Comparison of ENCODE assay signal across 21 cellular contexts in the genomic region with DNA sequence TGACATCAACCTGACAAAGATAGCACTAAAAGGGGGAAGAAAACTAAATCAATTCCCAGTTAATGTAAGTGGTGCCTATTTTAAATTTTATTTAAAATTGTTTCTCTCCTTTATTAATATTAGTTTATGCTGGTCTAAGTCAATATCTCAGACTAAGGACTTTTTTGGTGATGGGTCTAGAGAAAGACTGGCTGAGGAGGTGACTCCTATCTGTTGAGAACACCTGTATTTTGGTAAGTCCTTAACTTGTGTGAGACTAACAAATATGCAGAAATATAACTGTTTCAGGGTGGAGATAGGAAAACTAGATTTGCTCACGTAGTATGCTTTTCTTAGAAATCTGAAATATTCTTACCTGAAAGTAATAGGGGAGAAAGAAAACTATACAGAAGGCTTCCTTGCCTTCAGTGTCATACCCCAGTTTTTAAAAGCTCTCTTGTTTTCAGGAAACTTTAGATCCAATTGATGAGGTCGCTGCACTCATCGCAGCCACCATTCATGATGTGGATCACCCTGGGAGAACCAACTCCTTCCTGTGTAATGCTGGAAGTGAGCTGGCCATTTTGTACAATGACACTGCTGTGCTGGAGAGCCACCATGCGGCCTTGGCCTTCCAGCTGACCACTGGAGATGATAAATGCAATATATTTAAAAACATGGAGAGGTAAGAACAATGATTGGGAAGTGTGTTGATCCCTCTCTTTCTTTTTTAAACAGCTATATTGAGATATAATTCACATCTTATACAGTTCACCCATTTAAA.
DNase-seq lines count a peak whose midpoint lies in the region; ATAC-seq lines count a peak whose summit lies in the region.
"Had no signal": no experiment of that assay in that cellular context is flagged by ENCODE, and none has a peak within 500 bp of the region (broad histone marks: within the 10 kb centered on the region; RNA-seq: fewer than 3 reads in every experiment).

No MANE protein-coding gene starts in this region.

- peaks cover 12% of the 10 kb centered on the region; the same call in 1 of the 2 replicates for H3K36me3 ChIP-seq in GM23248 (ENCODE audit: low read depth)

- H3K4me2 ChIP-seq in GM23248 (ENCODE audit: unreplicated experiment): no peak overlapping the region
- H3K4me2 ChIP-seq: BLaER1 treated with 17β-estradiol and CSF1 and Interleukin-3, amounts not matched to agents 10 nM and 100 nM; SK-N-SH had no signal

- WGBS in GM23248 (ENCODE audit: low coverage in 1 of 2, low lambda C conversion rate in 2 of 2, missing lambda C conversion rate in 2 of 2), 2 experiments: 83 to 90% methylated on average over 4 of the region's 4 CpGs

- peak in 41 of 42 donors; percentile 17 to 85 (median 59) for DNase-seq in head of caudate nucleus
- peak in 32 of 56 donors; percentile 5 to 57 (median 26) for DNase-seq in nucleus accumbens (lab: John Stamatoyannopoulos, UW)
- DNase-seq in GM23248: no peak
- no peak for DNase-seq in NCI-H2107 (lab: John Stamatoyannopoulos, UW)
- DNase-seq: ACHN, H7, Kasumi-1, MM.1S, NCI-H1048, NCI-H1417 treated with DMSO at 0.1 percent for 48 hours, NCI-H187, NCI-H446 treated with DMSO at 0.1 percent for 48 hours, NCI-H748 treated with DMSO at 0.1 percent for 48 hours, SHP77 treated with DMSO at 0.1 percent for 48 hours, SK-N-SH had no signal

- H3K27me3 ChIP-seq in GM23248 (replicated peaks; ENCODE audit: insufficient read depth): no peaks in the 10 kb centered on the region
- H3K27me3 ChIP-seq: BLaER1 treated with 17β-estradiol and CSF1 and Interleukin-3, amounts not matched to agents 10 nM and 100 nM had no signal

- no peaks in the 10 kb centered on the region for H3K9me2 ChIP-seq in GM23248 (ENCODE audit: insufficient read depth)
- H3K9me2 ChIP-seq: SK-N-SH had no signal

- no peaks in the 10 kb centered on the region for H3F3A ChIP-seq in GM23248 (ENCODE audit: insufficient read depth)

- H4K20me1 ChIP-seq in GM23248 (ENCODE audit: insufficient read depth): no peaks in the 10 kb centered on the region
- H4K20me1 ChIP-seq: BLaER1 treated with 17β-estradiol and CSF1 and Interleukin-3, amounts not matched to agents 10 nM and 100 nM had no signal

- H3K4me3 ChIP-seq in GM23248: no peak overlapping the region
- H3K4me3 ChIP-seq: BLaER1 treated with 17β-estradiol and CSF1 and Interleukin-3, amounts not matched to agents 10 nM and 100 nM had no signal

- no peaks in the 10 kb centered on the region for H3K4me1 ChIP-seq in GM23248 (ENCODE audit: insufficient read depth)
- H3K4me1 ChIP-seq: BLaER1 treated with 17β-estradiol and CSF1 and Interleukin-3, amounts not matched to agents 10 nM and 100 nM had no signal

- no peak overlapping the region for H3K9ac ChIP-seq in GM23248
- H3K9ac ChIP-seq: BLaER1 treated with 17β-estradiol and CSF1 and Interleukin-3, amounts not matched to agents 10 nM and 100 nM; SK-N-SH had no signal

- H2AFZ ChIP-seq in GM23248: no peak overlapping the region

- H3K27ac ChIP-seq in angular gyrus (ENCODE audit: low read depth, low read length) (peak overlapping the region; percentile 34), temporal lobe (ENCODE audit: low read depth, low read length) (peak overlapping the region; percentile 47), GM23248 (no peak overlapping the region)
- H3K27ac ChIP-seq: BLaER1 treated with 17β-estradiol and CSF1 and Interleukin-3, amounts not matched to agents 10 nM and 100 nM; RWPE1 had no signal

- no peaks in the 10 kb centered on the region for H3K79me2 ChIP-seq in GM23248 (ENCODE audit: insufficient read depth)

- in situ Hi-C loops in GM23248 (cut with MboI): no loop called here

- intact Hi-C loops in head of caudate nucleus (cut with DNase I): loop anchor here (10.0 kb wide), 1 partner anchor 136 kb away; a partner anchor contains a TSS

- no peak for ATAC-seq in GM21576 (IDR thresholded peaks at IDR 0.05; ENCODE audit: unreplicated experiment)
- ATAC-seq in GM21447 (IDR thresholded peaks at IDR 0.05; ENCODE audit: unreplicated experiment): no peak

- H3K9me3 ChIP-seq in GM23248 (ENCODE audit: low read depth): no peaks in the 10 kb centered on the region
- H3K9me3 ChIP-seq: BLaER1 treated with 17β-estradiol and CSF1 and Interleukin-3, amounts not matched to agents 10 nM and 100 nM; SK-N-SH had no signal

Comparison
In these comparisons a context has a peak if more than half of its experiments do, and no peak if none do; other contexts are left out.
1. DNase-seq: peak in head of caudate nucleus (41 of 42) and nucleus accumbens (32 of 56); none in GM23248 (single experiment) and NCI-H2107 (single experiment).